ENCODE assay signal across 1 cellular context in genomic region chr3:182816181-182816580, GRCh38.
TF ChIP-seq lines count a peak whose summit lies in the region.

No MANE protein-coding gene starts in this region.

TF ChIP-seq in HepG2, 621 proteins besides CTCF, POLR2A, EP300 and RAD21:
- TF ChIP-seq JARID2 (CRISPR knock-in tag; IDR thresholded peaks at IDR 0.05; ENCODE audit: insufficient replicate concordance): no peak
- TF ChIP-seq NR2F6 (IDR thresholded peaks at IDR 0.05): peak; percentile 44; the same call in 1 of the 2 replicates
- TF ChIP-seq NR2F6 (CRISPR knock-in tag; IDR thresholded peaks at IDR 0.05): no peak
- no peak for TF ChIP-seq ZNF530 (CRISPR knock-in tag; IDR thresholded peaks at IDR 0.05; ENCODE audit: low read depth)
- TF ChIP-seq TAF1 (CRISPR knock-in tag; IDR thresholded peaks at IDR 0.05): no peak
- TF ChIP-seq ZNF367 (CRISPR knock-in tag; IDR thresholded peaks at IDR 0.05; ENCODE audit: borderline replicate concordance): no peak
